In the genomic region with DNA sequence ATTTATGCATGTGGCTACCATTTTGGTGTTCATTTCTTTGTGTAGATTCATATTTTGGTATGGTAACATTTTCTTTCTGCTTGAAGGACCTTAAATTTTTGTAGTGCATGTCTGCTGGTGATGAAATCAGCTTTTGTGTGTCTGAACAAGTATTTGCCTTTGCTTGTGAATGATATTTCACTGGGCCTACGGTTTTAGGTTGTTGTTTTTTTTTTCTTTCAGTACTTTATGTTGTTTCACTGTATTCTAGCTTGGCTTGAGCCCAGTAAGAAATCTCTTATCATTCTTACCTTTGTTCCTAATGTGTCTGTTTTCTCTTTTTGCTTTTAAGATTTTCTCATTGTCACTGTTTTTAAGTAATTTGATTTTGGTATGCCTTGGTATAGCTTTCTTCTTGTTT, we compare ENCODE assay signal across 17 cellular contexts. TPM values are rescaled to one million over a fixed set of nuclear protein-coding genes. Genes with fewer than 3 reads are reported as not detected.
DNase-seq lines count a peak whose midpoint lies in the region; ATAC-seq and TF ChIP-seq lines count a peak whose summit lies in the region.
"Had no signal": no experiment of that assay in that cellular context is flagged by ENCODE, and none has a peak within 500 bp of the region (broad histone marks: within the 10 kb centered on the region; RNA-seq: fewer than 3 reads in every experiment).

No MANE protein-coding gene starts in this region.

- TF ChIP-seq POLR2A in uterus (IDR thresholded peaks at IDR 0.05) (no peak), spleen (IDR thresholded peaks at IDR 0.05) (no peak)

- peak overlapping the region; percentile 60 for H3K27ac Mint-ChIP-seq in activated naive CD8-positive, alpha-beta T cell treated with anti-CD3 and anti-CD28 coated beads for 36 hours

- H3K4me1 ChIP-seq in left ventricle myocardium inferior (peaks cover 52% of the 10 kb centered on the region), right cardiac atrium (ENCODE audit: control insufficient read depth, insufficient read depth, low read length) (peaks cover 5% of the 10 kb centered on the region), uterus (peaks cover 0 to 9% of the 10 kb centered on the region in 2 donors), spleen (peaks cover 14 to 70% (median 32%) of the 10 kb centered on the region in 6 donors)

- intact Hi-C loops in left ventricle myocardium inferior (cut with micrococcal nuclease), result no loop called here
- intact Hi-C loops in right cardiac atrium (cut with DNase I), result no loop called here
- intact Hi-C loops in uterus (cut with DNase I; ENCODE audit: low total_unique reads), result no loop called here
- intact Hi-C loops in spleen (cut with DNase I; ENCODE audit: low total_unique reads), result no loop called here

- ATAC-seq in right cardiac atrium, result no peak
- ATAC-seq: pancreas had no signal

- H3K27me3 ChIP-seq in left ventricle myocardium inferior (ENCODE audit: low read depth) (no peaks in the 10 kb centered on the region), right cardiac atrium (ENCODE audit: control insufficient read depth, insufficient read depth) (no peaks in the 10 kb centered on the region), uterus (no peaks in the 10 kb centered on the region), spleen (replicated peaks in 1 of 7) (no peaks in the 10 kb centered on the region)
- H3K27me3 ChIP-seq: pancreas, tibial artery had no signal

- H3K4me1 Mint-ChIP-seq in activated naive CD8-positive, alpha-beta T cell treated with anti-CD3 and anti-CD28 coated beads for 36 hours, result peaks cover 34% of the 10 kb centered on the region

- TF ChIP-seq CTCF in left ventricle myocardium inferior (IDR thresholded peaks at IDR 0.05; ENCODE audit: borderline replicate concordance), result no peak
- TF ChIP-seq CTCF in fibroblast of mammary gland (conservative IDR thresholded peaks at IDR 0.05; ENCODE audit: control insufficient read depth, insufficient read depth, low read depth, low read length), result no peak
- TF ChIP-seq CTCF in uterus (IDR thresholded peaks at IDR 0.05), result no peak
- no peak for TF ChIP-seq CTCF in spleen (IDR thresholded peaks at IDR 0.05 in 8 of 11, conservative IDR thresholded peaks at IDR 0.05 in 3 of 11)

- no peak overlapping the region for H3K4me3 ChIP-seq in left ventricle myocardium inferior
- H3K4me3 ChIP-seq in right cardiac atrium (ENCODE audit: low read length), result no peak overlapping the region
- no peak overlapping the region for H3K4me3 ChIP-seq in fibroblast of mammary gland (ENCODE audit: control insufficient read depth, low read depth, low read length)
- no peak overlapping the region for H3K4me3 ChIP-seq in uterus
- no peak overlapping the region for H3K4me3 ChIP-seq in spleen
- H3K4me3 ChIP-seq: pancreas, tibial artery had no signal

- 25% methylated on average over 1 of the region's 1 CpG for WGBS in right cardiac atrium
- 67 to 83% (median 69%) methylated on average over 1 of the region's 1 CpG for WGBS in spleen, 5 donors

- no peaks in the 10 kb centered on the region for H3K9me3 ChIP-seq in left ventricle myocardium inferior (replicated peaks)
- H3K9me3 ChIP-seq in right cardiac atrium (ENCODE audit: control insufficient read depth, low read length), result no peaks in the 10 kb centered on the region
- no peaks in the 10 kb centered on the region for H3K9me3 ChIP-seq in uterus
- no peaks in the 10 kb centered on the region for H3K9me3 ChIP-seq in spleen
- H3K9me3 ChIP-seq: pancreas, tibial artery had no signal

- H3K27me3 Mint-ChIP-seq in activated naive CD8-positive, alpha-beta T cell treated with anti-CD3 and anti-CD28 coated beads for 36 hours, result no peaks in the 10 kb centered on the region

- H3K4me3 Mint-ChIP-seq in activated naive CD8-positive, alpha-beta T cell treated with anti-CD3 and anti-CD28 coated beads for 36 hours, result no peak overlapping the region

- peak overlapping the region; percentile 4 for H3K27ac ChIP-seq in left ventricle myocardium inferior (replicated peaks)
- H3K27ac ChIP-seq in right cardiac atrium (ENCODE audit: low read length), result no peak overlapping the region
- peak overlapping the region; percentile 31 to 41 for H3K27ac ChIP-seq in uterus
- H3K27ac ChIP-seq in spleen, result peak overlapping the region in 1 of 8 donors; percentile 72
- H3K27ac ChIP-seq: pancreas had no signal

- peaks cover 17% of the 10 kb centered on the region for H3K36me3 Mint-ChIP-seq in activated naive CD8-positive, alpha-beta T cell treated with anti-CD3 and anti-CD28 coated beads for 36 hours

- H3K9me3 Mint-ChIP-seq in activated naive CD8-positive, alpha-beta T cell treated with anti-CD3 and anti-CD28 coated beads for 36 hours, result no peaks in the 10 kb centered on the region

- H3K36me3 ChIP-seq in left ventricle myocardium inferior (no peaks in the 10 kb centered on the region), uterus (no peaks in the 10 kb centered on the region), spleen (no peaks in the 10 kb centered on the region)
- H3K36me3 ChIP-seq: pancreas, tibial artery had no signal

- DNase-seq in left ventricle myocardium inferior (no peak), right cardiac atrium (no peak), fibroblast of mammary gland (ENCODE audit: low read depth) (peak; percentile 19), uterus (no peak), nucleus accumbens (lab: John Stamatoyannopoulos, UW) (no peak), spleen (no peak), NCI-H2029 treated with DMSO at 0.1 percent for 48 hours (lab: John Stamatoyannopoulos, UW) (no peak)
- no peak for DNase-seq in activated naive CD8-positive, alpha-beta T cell treated with anti-CD3 and anti-CD28 coated beads for 36 hours
- DNase-seq: activated CD4-positive, CD25-positive, alpha-beta regulatory T cell treated with anti-CD3 and anti-CD28 coated beads, Interleukin-2, amount 50 U/mL, for 72 hours; activated effector memory CD4-positive, alpha-beta T cell treated with Interleukin-2 at 50 U/mL for 16 hours; AML-193; cerebellar nuclear complex; DMS79 treated with DMSO at 0.1 percent for 48 hours; NCI-H2081 treated with DMSO at 0.1 percent for 48 hours; NCI-H69; pancreas; tibial artery had no signal

RNA-seq across cellular contexts. Expression of gene SAMD8, which starts 31.9 kb away (rescaled TPM):
- 24.6 TPM for total RNA-seq in left ventricle myocardium inferior
- total RNA-seq in right cardiac atrium, result 10 to 100 TPM; 21.4 to 26.7 (median 24.5) TPM
- 8.8 TPM for polyA plus RNA-seq in right cardiac atrium
- 10 to 100 TPM; 15.9 to 17.3 TPM for total RNA-seq in activated naive CD8-positive, alpha-beta T cell treated with anti-CD3 and anti-CD28 coated beads for 36 hours
- total RNA-seq in uterus, result 10 to 100 TPM; 25.4 to 51.4 (median 49.2) TPM
- total RNA-seq in spleen, result 10 to 100 TPM; 24.3 to 35.1 (median 28.3) TPM
- polyA plus RNA-seq in spleen, result 1 to 10 TPM; 4.1 to 5.2 (median 4.1) TPM
